ENCODE assay signal across 25 cellular contexts in genomic region chr11:129657866-129658557, GRCh38.
"Had no signal": no experiment of that assay in that cellular context is flagged by ENCODE, and none has a peak within 500 bp of the region (broad histone marks: within the 10 kb centered on the region; RNA-seq: fewer than 3 reads in every experiment).

No MANE protein-coding gene starts in this region.

- H3K4me1 Mint-ChIP-seq: activated B cell treated with CpG ODN at 0.5 μM for 24 hours; activated CD4-positive, alpha-beta T cell treated with anti-CD3 and anti-CD28 coated beads, Interleukin-2, amount 10 ng/mL, durations not matched to agents 7 days and 5 days; activated naive CD4-positive, alpha-beta T cell treated with anti-CD3 and anti-CD28 coated beads, Interleukin-2, amount 10 ng/mL, durations not matched to agents 7 days and 5 days; activated naive CD8-positive, alpha-beta T cell treated with anti-CD3 and anti-CD28 coated beads for 36 hours; T-cell had no signal

- ATAC-seq: activated T-helper 17 cell treated with anti-CD3 and anti-CD28 coated beads, Interleukin-2, amount 50 U/mL, for 72 hours; T-cell had no signal

- H3K4me2 ChIP-seq: KMS-11 had no signal

- H3K27ac ChIP-seq: brain microvascular endothelial cell, cardiac muscle cell, KMS-11, Peyer's patch had no signal

- H3K4me3 Mint-ChIP-seq: activated B cell treated with CpG ODN at 0.5 μM for 24 hours; activated CD4-positive, alpha-beta memory T cell treated with anti-CD3 and anti-CD28 coated beads for 36 hours; activated CD4-positive, alpha-beta T cell treated with anti-CD3 and anti-CD28 coated beads, Interleukin-2, amount 10 ng/mL, durations not matched to agents 7 days and 5 days; activated naive CD4-positive, alpha-beta T cell treated with anti-CD3 and anti-CD28 coated beads, Interleukin-2, amount 10 ng/mL, durations not matched to agents 7 days and 5 days; activated naive CD8-positive, alpha-beta T cell treated with anti-CD3 and anti-CD28 coated beads for 36 hours; activated T-helper 17 cell treated with anti-CD3 and anti-CD28 coated beads, Interleukin-2, amount 50 U/mL, for 72 hours; T-cell had no signal

- H3K27ac Mint-ChIP-seq: activated B cell treated with CpG ODN at 0.5 μM for 24 hours; activated CD4-positive, alpha-beta memory T cell treated with anti-CD3 and anti-CD28 coated beads for 36 hours; activated CD4-positive, alpha-beta T cell treated with anti-CD3 and anti-CD28 coated beads, Interleukin-2, amount 10 ng/mL, durations not matched to agents 7 days and 5 days; activated naive CD4-positive, alpha-beta T cell treated with anti-CD3 and anti-CD28 coated beads, Interleukin-2, amount 10 ng/mL, durations not matched to agents 7 days and 5 days; activated naive CD8-positive, alpha-beta T cell treated with anti-CD3 and anti-CD28 coated beads for 36 hours; activated T-helper 17 cell treated with anti-CD3 and anti-CD28 coated beads, Interleukin-2, amount 50 U/mL, for 72 hours; T-cell had no signal

- H3K9ac ChIP-seq: KMS-11 had no signal

- H3K4me3 ChIP-seq: cardiac muscle cell, Peyer's patch had no signal

- H3K36me3 ChIP-seq: brain microvascular endothelial cell, cardiac muscle cell, Peyer's patch had no signal

- FAIRE-seq: TTC549 had no signal

- H3K4me1 ChIP-seq: Peyer's patch had no signal

- H3K27me3 ChIP-seq: brain microvascular endothelial cell, cardiac muscle cell, Peyer's patch had no signal

- H3K27me3 Mint-ChIP-seq: activated CD4-positive, alpha-beta memory T cell treated with anti-CD3 and anti-CD28 coated beads for 36 hours; activated naive CD4-positive, alpha-beta T cell treated with anti-CD3 and anti-CD28 coated beads, Interleukin-2, amount 10 ng/mL, durations not matched to agents 7 days and 5 days; activated T-helper 17 cell treated with anti-CD3 and anti-CD28 coated beads, Interleukin-2, amount 50 U/mL, for 72 hours had no signal

- DNase-seq: activated B cell treated with CpG ODN at 0.5 μM for 24 hours; activated CD4-positive, alpha-beta memory T cell treated with anti-CD3 and anti-CD28 coated beads for 36 hours; activated CD4-positive, alpha-beta T cell treated with anti-CD3 and anti-CD28 coated beads, Interleukin-2, amount 10 ng/mL, durations not matched to agents 7 days and 5 days; activated CD8-positive, alpha-beta memory T cell treated with anti-CD3 and anti-CD28 coated beads for 24 hours; activated gamma-delta T cell treated with Interleukin-2 at 50 U/mL for 16 hours; activated naive CD4-positive, alpha-beta T cell treated with anti-CD3 and anti-CD28 coated beads, Interleukin-2, amount 10 ng/mL, durations not matched to agents 7 days and 5 days; activated naive CD8-positive, alpha-beta T cell treated with anti-CD3 and anti-CD28 coated beads for 36 hours; activated T-cell treated with anti-CD3 and anti-CD28 coated beads for 4 hours; activated T-cell treated with anti-CD3 and anti-CD28 coated beads, Interleukin-2, amount 50 U/mL, for 48 hours; brain microvascular endothelial cell; NCI-H1105 treated with DMSO at 0.1 percent for 48 hours; NCI-H146; NCI-H187 treated with DMSO at 0.1 percent for 48 hours; NCI-H2081 treated with DMSO at 0.1 percent for 48 hours; NCI-H446; NCI-H524; Peyer's patch; SHP77; T-cell; T-helper 2 cell; T1000 had no signal
